Comparison of ENCODE assay signal across 20 cellular contexts in the genomic region with DNA sequence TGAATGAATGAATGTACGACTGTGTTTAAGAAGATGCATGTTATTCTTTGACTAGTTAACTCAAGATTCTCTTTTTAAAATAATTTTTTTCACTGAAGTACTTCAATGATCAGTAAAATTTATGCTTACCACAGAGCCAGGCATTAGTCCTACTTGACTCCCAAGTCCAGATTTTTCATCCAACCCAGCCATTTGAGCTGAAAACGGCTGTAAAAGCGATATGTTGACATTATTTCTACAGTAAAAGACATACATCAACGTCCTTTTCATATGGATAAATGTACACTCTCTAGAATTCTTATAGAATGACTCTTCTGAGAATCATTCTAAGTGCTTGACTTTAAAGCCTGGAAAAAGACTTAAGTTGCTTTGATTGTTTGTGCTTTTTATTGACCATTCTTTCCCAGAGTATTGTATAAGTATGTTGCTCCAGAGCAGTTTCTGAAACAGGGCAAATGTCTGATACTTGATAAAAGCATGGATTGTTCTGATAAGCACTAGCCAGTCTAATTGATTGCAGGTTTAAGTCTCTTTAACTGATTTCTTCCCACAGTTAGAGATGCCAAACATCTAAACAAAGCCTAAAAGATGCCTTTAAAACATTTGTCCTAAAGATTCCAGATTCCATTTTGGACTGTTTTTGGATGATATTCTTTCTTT.
A peak's percentile ranks its signal among the peaks of the same experiment; 100 is the strongest.
DNase-seq lines count a peak whose midpoint lies in the region; ATAC-seq and TF ChIP-seq lines count a peak whose summit lies in the region.
"Had no signal": no experiment of that assay in that cellular context is flagged by ENCODE, and none has a peak within 500 bp of the region (broad histone marks: within the 10 kb centered on the region; RNA-seq: fewer than 3 reads in every experiment).

No MANE protein-coding gene starts in this region.

- ATAC-seq in IMR-90 (ENCODE audit: low read depth), result peak; percentile 4; the same call in 1 of the 2 replicates

- 0 out of 2 replicates have a peak overlapping the region, but pooled peaks have one; percentile 1 for H4K5ac ChIP-seq in IMR-90 (ENCODE audit: low read depth, low read length)

- no peaks in the 10 kb centered on the region for H4K20me1 ChIP-seq in IMR-90 (ENCODE audit: insufficient read depth, low read length)
- no peaks in the 10 kb centered on the region for H4K20me1 ChIP-seq in osteoblast (ENCODE audit: insufficient read depth, low read length)
- H4K20me1 ChIP-seq: BLaER1 treated with 17β-estradiol and CSF1 and Interleukin-3, amounts not matched to agents 10 nM and 100 nM had no signal

- no peak overlapping the region for H2AK9ac ChIP-seq in IMR-90 (replicated peaks; ENCODE audit: low read depth, low read length, poor library complexity)

- no TSS peak for BruUV-seq in IMR-90 (replicated peaks; lab: Mats Ljungman, UMichigan)

- no peak overlapping the region; the same call in 1 of the 2 replicates for H3K4me2 ChIP-seq in IMR-90 (ENCODE audit: low read depth, low read length)
- no peak overlapping the region for H3K4me2 ChIP-seq in osteoblast (ENCODE audit: insufficient read depth, low read length)
- no peak overlapping the region for H3K4me2 ChIP-seq in trophoblast cell (ENCODE audit: low read length)
- H3K4me2 ChIP-seq: BLaER1 treated with 17β-estradiol and CSF1 and Interleukin-3, amounts not matched to agents 10 nM and 100 nM had no signal

- H3K27me3 ChIP-seq in IMR-90 (ENCODE audit: control insufficient read depth, insufficient read depth, low read length) (no peaks in the 10 kb centered on the region), osteoblast (ENCODE audit: insufficient read depth, low read length) (no peaks in the 10 kb centered on the region), trophoblast cell (ENCODE audit: insufficient read depth, low read length) (no peaks in the 10 kb centered on the region)
- H3K27me3 ChIP-seq: BLaER1 treated with 17β-estradiol and CSF1 and Interleukin-3, amounts not matched to agents 10 nM and 100 nM had no signal

- H3K4me1 ChIP-seq in IMR-90 (ENCODE audit: control insufficient read depth, insufficient read depth, low read length), result peaks cover 12% of the 10 kb centered on the region
- H3K4me1 ChIP-seq in osteoblast (ENCODE audit: insufficient read depth, low read length), result peaks cover 46% of the 10 kb centered on the region
- H3K4me1 ChIP-seq in trophoblast cell (ENCODE audit: control insufficient read depth in 1 of 2, insufficient read depth in 2 of 2, low read length in 2 of 2), result no peaks in the 10 kb centered on the region
- H3K4me1 ChIP-seq: BLaER1 treated with 17β-estradiol and CSF1 and Interleukin-3, amounts not matched to agents 10 nM and 100 nM had no signal

- peak overlapping the region; percentile 95 for H2BK5ac ChIP-seq in IMR-90 (ENCODE audit: low read depth, low read length, poor library complexity, severe bottlenecking)
- no peak overlapping the region for H2BK5ac ChIP-seq in trophoblast cell (ENCODE audit: low read depth, low read length, poor library complexity)

- H3K27ac ChIP-seq in IMR-90 (ENCODE audit: insufficient read depth, low read length) (peak overlapping the region; percentile 25), osteoblast (ENCODE audit: low read depth, low read length) (peak overlapping the region; percentile 96), trophoblast cell (ENCODE audit: low read depth, low read length) (no peak overlapping the region)
- H3K27ac ChIP-seq: BLaER1 treated with 17β-estradiol and CSF1 and Interleukin-3, amounts not matched to agents 10 nM and 100 nM; HL-60 had no signal

- peak overlapping the region; percentile 58 for H3K27ac Mint-ChIP-seq in chondrocyte (ENCODE audit: unreplicated experiment)
- H3K27ac Mint-ChIP-seq: H9 had no signal

- peaks cover 23 to 46% of the 10 kb centered on the region in 2 experiments for H3K79me1 ChIP-seq in IMR-90 (ENCODE audit: low read depth in 1 of 2, low read length in 2 of 2)
- H3K79me1 ChIP-seq in trophoblast cell (ENCODE audit: low read length), result no peaks in the 10 kb centered on the region

- H3K23ac ChIP-seq in IMR-90 (ENCODE audit: low read depth, low read length) (peak overlapping the region; percentile 73; the same call in 1 of the 2 replicates), trophoblast cell (ENCODE audit: low read length) (no peak overlapping the region)

- no peak overlapping the region for H4K12ac ChIP-seq in trophoblast cell (ENCODE audit: low read depth, low read length)

- intact Hi-C loops in IMR-90 (cut with micrococcal nuclease), result no loop called here

- H3K36me3 ChIP-seq in IMR-90 (ENCODE audit: control insufficient read depth, insufficient read depth, low read length) (peaks cover 41% of the 10 kb centered on the region), osteoblast (ENCODE audit: insufficient read depth, low read length) (peaks cover 83% of the 10 kb centered on the region), trophoblast cell (ENCODE audit: control insufficient read depth in 1 of 2, insufficient read depth in 2 of 2, low read length in 2 of 2) (peaks cover 2 to 5% of the 10 kb centered on the region in 2 experiments)
- H3K36me3 ChIP-seq: BLaER1 treated with 17β-estradiol and CSF1 and Interleukin-3, amounts not matched to agents 10 nM and 100 nM had no signal

- H3K9me3 Mint-ChIP-seq in chondrocyte (ENCODE audit: low read depth), result no peaks in the 10 kb centered on the region
- H3K9me3 Mint-ChIP-seq: H9 had no signal

- DNase-seq in EH (ENCODE audit: low read depth) (peak; percentile 39), IMR-90 (peak; percentile 74), chondrocyte (ENCODE audit: low spot score) (no peak), osteoblast (ENCODE audit: insufficient read length, low spot score, missing footprints) (no peak), trophoblast cell (no peak), SIG-M5 (lab: John Stamatoyannopoulos, UW) (no peak), GOT3 (lab: John Stamatoyannopoulos, UW) (no peak), NCI-H2171 treated with DMSO at 0.1 percent for 48 hours (lab: John Stamatoyannopoulos, UW) (no peak)
- DNase-seq: DND-41, GDM1, H9, KBM-7, NCI-H1048, NCI-H1436 treated with DMSO at 0.1 percent for 48 hours, NCI-H2029 treated with DMSO at 0.1 percent for 48 hours, NCI-H226, NCI-H524 treated with DMSO at 0.1 percent for 48 hours, Right ventricle myocardium superior had no signal

- H3K9me3 ChIP-seq in IMR-90 (ENCODE audit: control insufficient read depth, insufficient read depth, low read length) (no peaks in the 10 kb centered on the region), osteoblast (ENCODE audit: low read depth, low read length) (no peaks in the 10 kb centered on the region), trophoblast cell (ENCODE audit: insufficient read depth, low read depth, low read length) (no peaks in the 10 kb centered on the region)
- H3K9me3 ChIP-seq: BLaER1 treated with 17β-estradiol and CSF1 and Interleukin-3, amounts not matched to agents 10 nM and 100 nM had no signal

- H2BK20ac ChIP-seq in IMR-90 (ENCODE audit: low read depth, low read length), result peak overlapping the region; percentile 85; the same call in 1 of the 2 replicates

- H2BK12ac ChIP-seq in trophoblast cell (ENCODE audit: low read length), result no peak overlapping the region

- peaks cover 46% of the 10 kb centered on the region for H3K36me3 Mint-ChIP-seq in chondrocyte (ENCODE audit: low read depth)

- H2AFZ ChIP-seq in IMR-90 (replicated peaks; ENCODE audit: low read length, poor library complexity) (no peak overlapping the region), osteoblast (ENCODE audit: low read length) (no peak overlapping the region), trophoblast cell (ENCODE audit: insufficient read depth, low read length, poor library complexity) (no peak overlapping the region)

- H4K8ac ChIP-seq in IMR-90 (ENCODE audit: low read depth in 2 of 2, low read length in 2 of 2), result peak overlapping the region in 1 of 2 experiments; percentile 56
- H4K8ac ChIP-seq in trophoblast cell (ENCODE audit: low read depth, low read length), result no peak overlapping the region

- no peak for TF ChIP-seq RAD21 in IMR-90 (IDR thresholded peaks at IDR 0.05; ENCODE audit: low read length)

- H3K4me3 Mint-ChIP-seq in chondrocyte (ENCODE audit: unreplicated experiment), result no peak overlapping the region
- H3K4me3 Mint-ChIP-seq: H9 had no signal

- no peak overlapping the region for H2BK15ac ChIP-seq in IMR-90 (ENCODE audit: low read depth, low read length)

- H4K91ac ChIP-seq in IMR-90 (ENCODE audit: insufficient read depth, low read depth, low read length) (peak overlapping the region; percentile 48; the same call in 1 of the 2 replicates), trophoblast cell (ENCODE audit: low read depth, low read length) (no peak overlapping the region)

- CTCF ChIA-PET in IMR-90 (lab: Yijun Ruan, JAX), result no interaction called here

- H3K27me3 Mint-ChIP-seq in chondrocyte (ENCODE audit: low read depth), result no peaks in the 10 kb centered on the region

- dilution Hi-C loops in IMR-90 (cut with HindIII; ENCODE audit: low sequenced_read_pairs, unreplicated experiment), result no loop called here

- peaks cover 3% of the 10 kb centered on the region; the same call in 1 of the 2 replicates for H3K9me1 ChIP-seq in IMR-90 (ENCODE audit: insufficient read depth, low read length)

- H2AK5ac ChIP-seq in IMR-90 (ENCODE audit: low read depth, low read length) (no peak overlapping the region), trophoblast cell (ENCODE audit: low read length) (no peak overlapping the region)

- H3K9ac ChIP-seq in IMR-90 (ENCODE audit: low read depth, low read length) (no peak overlapping the region), trophoblast cell (ENCODE audit: low read length) (no peak overlapping the region)
- H3K9ac ChIP-seq: BLaER1 treated with 17β-estradiol and CSF1 and Interleukin-3, amounts not matched to agents 10 nM and 100 nM had no signal

- H3K4ac ChIP-seq in IMR-90 (ENCODE audit: low read depth, low read length) (peak overlapping the region; percentile 45; the same call in 1 of the 2 replicates), trophoblast cell (ENCODE audit: low read depth, low read length) (no peak overlapping the region)

- POLR2A ChIA-PET in IMR-90 (lab: Charles Lee; ENCODE audit: unreplicated experiment), result no interaction called here

- H3K14ac ChIP-seq in IMR-90 (replicated peaks; ENCODE audit: low read depth, low read length), result 0 out of 2 replicates have a peak overlapping the region, but pooled peaks have one; percentile 31
- H3K14ac ChIP-seq in trophoblast cell (ENCODE audit: low read length), result no peak overlapping the region

- H2BK120ac ChIP-seq in IMR-90 (ENCODE audit: low read depth, low read length), result peak overlapping the region; percentile 78
- no peak overlapping the region for H2BK120ac ChIP-seq in trophoblast cell (ENCODE audit: insufficient read depth, low read length, poor library complexity)

- in situ Hi-C loops in IMR-90 (cut with MboI; ENCODE audit: low sequenced_read_pairs), result no loop called here

- TF ChIP-seq CTCF in IMR-90 (conservative IDR thresholded peaks at IDR 0.05; ENCODE audit: low read depth, low read length) (no peak), chondrocyte (IDR thresholded peaks at IDR 0.05) (no peak), osteoblast (IDR thresholded peaks at IDR 0.05; ENCODE audit: extremely low read depth, low read depth, low read length) (no peak)

- H3K4me3 ChIP-seq in IMR-90 (ENCODE audit: insufficient read depth, low read depth, low read length), result no peak overlapping the region
- H3K4me3 ChIP-seq in osteoblast (ENCODE audit: insufficient read depth, low read length), result no peak overlapping the region
- H3K4me3 ChIP-seq in trophoblast cell (ENCODE audit: low read depth, low read length), result no peak overlapping the region
- H3K4me3 ChIP-seq: BLaER1 treated with 17β-estradiol and CSF1 and Interleukin-3, amounts not matched to agents 10 nM and 100 nM had no signal

- peak overlapping the region; percentile 74; the same call in 1 of the 2 replicates for H3K56ac ChIP-seq in IMR-90 (ENCODE audit: extremely low read depth, insufficient read depth, low read length)

- WGBS in IMR-90 (ENCODE audit: extremely low coverage in 2 of 2, insufficient read length in 1 of 2), 2 experiments, result no CpG with 5 or more reads among the region's 4 CpGs
- WGBS in trophoblast cell (ENCODE audit: extremely low coverage, insufficient coverage, insufficient read length), result no CpG with 5 or more reads among the region's 4 CpGs

- peaks cover 28% of the 10 kb centered on the region for H3K79me2 ChIP-seq in osteoblast (ENCODE audit: insufficient read depth, low read length)
- H3K79me2 ChIP-seq in trophoblast cell (ENCODE audit: control insufficient read depth, insufficient read depth, low read length, poor library complexity), result no peaks in the 10 kb centered on the region

- H3K18ac ChIP-seq in IMR-90 (ENCODE audit: low read depth, low read length), result peak overlapping the region; percentile 66
- no peak overlapping the region for H3K18ac ChIP-seq in trophoblast cell (ENCODE audit: low read length)

- peaks cover 86% of the 10 kb centered on the region for H3K4me1 Mint-ChIP-seq in chondrocyte (ENCODE audit: low read depth)
- H3K4me1 Mint-ChIP-seq: H9 had no signal

- TF ChIP-seq POLR2A in IMR-90 (IDR thresholded peaks at IDR 0.05; ENCODE audit: low read depth, low read length), result no peak

Comparison
In these comparisons a context has a peak if more than half of its experiments do, and no peak if none do; other contexts are left out.
1. DNase-seq: peak in EH (single experiment) and IMR-90 (single experiment); none in chondrocyte (single experiment), osteoblast (single experiment), trophoblast cell (0 of 2), SIG-M5 (single experiment), GOT3 (single experiment) and NCI-H2171 treated with DMSO at 0.1 percent for 48 hours (single experiment).